15 cellular contexts compared by ENCODE assay signal in genomic region chr1:37633950-37634553, GRCh38. TPM values are rescaled to one million over a fixed set of nuclear protein-coding genes. Genes with fewer than 3 reads are reported as not detected.
DNase-seq lines count a peak whose midpoint lies in the region; ATAC-seq, FAIRE-seq and TF ChIP-seq lines count a peak whose summit lies in the region.
"Had no signal": no experiment of that assay in that cellular context is flagged by ENCODE, and none has a peak within 500 bp of the region (broad histone marks: within the 10 kb centered on the region; RNA-seq: fewer than 3 reads in every experiment).

No MANE protein-coding gene starts in this region.

- no peak overlapping the region for H2BK5ac ChIP-seq in H1 (ENCODE audit: low read depth, low read length)

- H3K4me3 ChIP-seq in right cardiac atrium (ENCODE audit: low read length) (peak overlapping the region; percentile 13), heart right ventricle (peak overlapping the region in 4 of 10 donors; percentile 14 to 38 (median 32)), H1 (ENCODE audit: extremely low read depth in 1 of 4, insufficient read depth in 2 of 4, low read depth in 3 of 4, low read length in 4 of 4) (peak overlapping the region; percentile 32 to 56 (median 35)), OCI-LY7 (ENCODE audit: low read depth, low read length, poor library complexity, severe bottlenecking) (no peak overlapping the region)
- H3K4me3 ChIP-seq: body of pancreas had no signal

- H2AFZ ChIP-seq in H1 (ENCODE audit: low read length) (no peak overlapping the region), OCI-LY7 (ENCODE audit: low read length) (no peak overlapping the region)

- no peak overlapping the region for H3K4ac ChIP-seq in H1 (replicated peaks; ENCODE audit: insufficient read length, low read depth, low read length)

- H3K23ac ChIP-seq in H1 (ENCODE audit: insufficient read length): no peak overlapping the region

- H3K9me3 Mint-ChIP-seq in nephron: no peaks in the 10 kb centered on the region
- H3K9me3 Mint-ChIP-seq: T-helper 2 cell treated with Interferon-gamma antibody and Interleukin-4, amounts not matched to agents 5 μg/mL and 100 μg/mL, for 36 hours had no signal

- no peaks in the 10 kb centered on the region for H3K36me3 ChIP-seq in heart right ventricle
- no peaks in the 10 kb centered on the region for H3K36me3 ChIP-seq in H1 (ENCODE audit: control insufficient read depth in 2 of 4, insufficient read depth in 4 of 4, low read length in 3 of 4)
- no peaks in the 10 kb centered on the region for H3K36me3 ChIP-seq in OCI-LY7 (ENCODE audit: insufficient read depth, low read length)
- H3K36me3 ChIP-seq: BLaER1 treated with 17β-estradiol and CSF1 and Interleukin-3, amounts not matched to agents 10 nM and 100 nM had no signal

- no peak overlapping the region for H2BK20ac ChIP-seq in H1 (ENCODE audit: low read length)

- H3K18ac ChIP-seq in H1 (ENCODE audit: extremely low read depth, low read length): no peak overlapping the region

- CTCF ChIA-PET in H1 (lab: Charles Lee; ENCODE audit: partially characterized antibody) (interaction anchor here (0.6 to 2.8 kb wide), 5 partner anchors 13 to 107 kb away, joined by 3 to 20 read pairs (median 3); no protein-coding TSS in a partner anchor), OCI-LY7 (lab: Charles Lee; ENCODE audit: unreplicated experiment) (no interaction called here)

- H2BK15ac ChIP-seq in H1 (ENCODE audit: low read length): no peak overlapping the region

- no peaks in the 10 kb centered on the region for H3K9me2 ChIP-seq in OCI-LY7 (ENCODE audit: insufficient read depth, low read length)

- no peak overlapping the region for H3K56ac ChIP-seq in H1 (replicated peaks; ENCODE audit: insufficient read length, low read depth, low read length)

- FAIRE-seq in H1 (lab: Jason Lieb, UNC): no peak
- FAIRE-seq in urothelium cell line (lab: Jason Lieb, UNC): no peak
- FAIRE-seq: GM19239 had no signal

- no peaks in the 10 kb centered on the region for H3K27me3 ChIP-seq in right cardiac atrium (ENCODE audit: control insufficient read depth, insufficient read depth)
- peaks cover 12 to 99% (median 97%) of the 10 kb centered on the region in 7 donors for H3K27me3 ChIP-seq in heart right ventricle
- peaks cover 64 to 100% (median 94%) of the 10 kb centered on the region in 4 experiments for H3K27me3 ChIP-seq in H1 (replicated peaks in 1 of 4; ENCODE audit: control insufficient read depth in 3 of 4, extremely low read depth in 1 of 4, insufficient read depth in 3 of 4, low read length in 3 of 4)

- H3K4me1 Mint-ChIP-seq in nephron: peaks cover 19% of the 10 kb centered on the region

- no peak for ATAC-seq in right cardiac atrium
- ATAC-seq in heart right ventricle: no peak
- ATAC-seq: sciatic nerve had no signal

- H4K20me1 ChIP-seq in H1 (replicated peaks in 1 of 2; ENCODE audit: control insufficient read depth in 1 of 2, insufficient read depth in 2 of 2, low read length in 2 of 2) (peaks cover 6 to 8% of the 10 kb centered on the region in 2 experiments), OCI-LY7 (ENCODE audit: insufficient read depth, low read length) (no peaks in the 10 kb centered on the region)

- no peaks in the 10 kb centered on the region for H3K79me1 ChIP-seq in H1 (ENCODE audit: low read depth, low read length)

- no peaks in the 10 kb centered on the region for H3K36me3 Mint-ChIP-seq in nephron (ENCODE audit: low read depth)

- no peaks in the 10 kb centered on the region for H3K9me3 ChIP-seq in right cardiac atrium (ENCODE audit: control insufficient read depth, low read length)
- H3K9me3 ChIP-seq in heart right ventricle: no peaks in the 10 kb centered on the region
- H3K9me3 ChIP-seq in H1 (ENCODE audit: insufficient read depth in 2 of 2, low read depth in 1 of 2, low read length in 1 of 2): no peaks in the 10 kb centered on the region; a peak in 1 of 4 replicates
- no peaks in the 10 kb centered on the region for H3K9me3 ChIP-seq in OCI-LY7 (ENCODE audit: low read length)
- H3K9me3 ChIP-seq: BLaER1 treated with 17β-estradiol and CSF1 and Interleukin-3, amounts not matched to agents 10 nM and 100 nM; body of pancreas had no signal

- no peak for TF ChIP-seq POLR2A in H1 (IDR thresholded peaks at IDR 0.05; ENCODE audit: control extremely low read depth in 1 of 2, low read depth in 2 of 2, low read length in 2 of 2)

- no peak overlapping the region for H2AK5ac ChIP-seq in H1 (ENCODE audit: low read depth, low read length)

- H4K91ac ChIP-seq in H1 (replicated peaks; ENCODE audit: insufficient read length, low read length): no peak overlapping the region

- POLR2A ChIA-PET in H1 (lab: Charles Lee; ENCODE audit: partially characterized antibody): interaction anchor here (0.6 to 1.0 kb wide), 2 partner anchors 12 to 1249 kb away, joined by 3 read pairs; no protein-coding TSS in a partner anchor
- POLR2A ChIA-PET in OCI-LY7 (lab: Charles Lee): no interaction called here

- H3K79me2 ChIP-seq in H1 (ENCODE audit: control insufficient read depth in 1 of 2, insufficient read depth in 2 of 2, low read length in 2 of 2) (no peaks in the 10 kb centered on the region), OCI-LY7 (ENCODE audit: insufficient read depth, low read depth, low read length) (no peaks in the 10 kb centered on the region)

- H3K4me2 ChIP-seq in H1 (ENCODE audit: insufficient read depth in 1 of 2, low read depth in 2 of 2, low read length in 2 of 2): peak overlapping the region; percentile 69 to 71
- H3K4me2 ChIP-seq in OCI-LY7 (ENCODE audit: low read length): no peak overlapping the region

- peaks cover 3% of the 10 kb centered on the region; the same call in 1 of the 2 replicates for H3K23me2 ChIP-seq in H1 (ENCODE audit: low read depth, low read length)

- H2BK120ac ChIP-seq in H1 (replicated peaks; ENCODE audit: low read depth, low read length): no peak overlapping the region

- H3K27ac ChIP-seq in right cardiac atrium (ENCODE audit: low read length) (no peak overlapping the region), heart right ventricle (no peak overlapping the region), H1 (ENCODE audit: low read depth, low read length) (no peak overlapping the region), OCI-LY7 (ENCODE audit: low read depth, low read length, poor library complexity, severe bottlenecking) (no peak overlapping the region)
- H3K27ac ChIP-seq: BLaER1 treated with 17β-estradiol and CSF1 and Interleukin-3, amounts not matched to agents 10 nM and 100 nM; body of pancreas; HL-60 had no signal

- DNase-seq in right cardiac atrium (no peak), heart right ventricle (no peak), H1 (ENCODE audit: low read depth in 1 of 2, low spot score in 2 of 2) (peak in 1 of 2 experiments; percentile 59), urothelium cell line (ENCODE audit: low spot score) (peak; percentile 36), OCI-LY7 (ENCODE audit: low spot score) (no peak), NCI-H82 (lab: John Stamatoyannopoulos, UW) (no peak), NCI-H345 treated with DMSO at 0.1 percent for 48 hours (lab: John Stamatoyannopoulos, UW; ENCODE audit: unreplicated experiment) (no peak)
- DNase-seq: body of pancreas had no signal

- H3K27me3 Mint-ChIP-seq in nephron (ENCODE audit: low read depth): peaks cover 53% of the 10 kb centered on the region

- no peak for TF ChIP-seq EP300 in H1 (IDR thresholded peaks at IDR 0.05; ENCODE audit: borderline replicate concordance in 1 of 2, low read depth in 2 of 2, low read length in 2 of 2)

- TF ChIP-seq CTCF in heart right ventricle (IDR thresholded peaks at IDR 0.05) (no peak), H1 (IDR thresholded peaks at IDR 0.05; ENCODE audit: control extremely low read depth in 1 of 3, insufficient read depth in 1 of 3, low read depth in 1 of 3, low read length in 3 of 3) (no peak), nephron (IDR thresholded peaks at IDR 0.05; ENCODE audit: unreplicated experiment in 3 of 3) (no peak), OCI-LY7 (conservative IDR thresholded peaks at IDR 0.05; ENCODE audit: low read length) (no peak)

- H2BK12ac ChIP-seq in H1 (ENCODE audit: low read depth, low read length): no peak overlapping the region

- 0 out of 2 replicates have a peak overlapping the region, but pooled peaks have one; percentile 31 for H4K8ac ChIP-seq in H1 (ENCODE audit: extremely low read depth, insufficient read depth, low read length)

- 2% methylated on average over 40 of the region's 40 CpGs for WGBS in right cardiac atrium
- WGBS in heart right ventricle, 2 donors: 2% methylated on average over 40 of the region's 40 CpGs
- WGBS in H1 (ENCODE audit: extremely low coverage in 1 of 2, insufficient coverage in 1 of 2, insufficient read length in 1 of 2, insufficient replicate concordance in 2 of 2, low coverage in 1 of 2, low lambda C conversion rate in 2 of 2, missing lambda C conversion rate in 1 of 2), 2 experiments: 8% methylated on average over 28 of the region's 40 CpGs; no CpG with 5 or more reads in 1 of the 2 experiments

- H3K4me1 ChIP-seq in right cardiac atrium (ENCODE audit: control insufficient read depth, insufficient read depth, low read length): no peaks in the 10 kb centered on the region
- peaks cover 0 to 12% (median 5%) of the 10 kb centered on the region in 9 donors for H3K4me1 ChIP-seq in heart right ventricle
- peaks cover 0 to 15% (median 7%) of the 10 kb centered on the region in 4 experiments; a peak in 6 of 7 replicates for H3K4me1 ChIP-seq in H1 (replicated peaks in 1 of 4; ENCODE audit: control insufficient read depth in 3 of 4, insufficient read depth in 4 of 4, low read length in 3 of 4)
- no peaks in the 10 kb centered on the region for H3K4me1 ChIP-seq in OCI-LY7 (ENCODE audit: insufficient read depth, low read length, poor library complexity, severe bottlenecking)

- TF ChIP-seq RAD21 in H1 (IDR thresholded peaks at IDR 0.05 in 1 of 2, conservative IDR thresholded peaks at IDR 0.05 in 1 of 2; ENCODE audit: low read depth in 2 of 2, low read length in 2 of 2): no peak

- H3K4me3 Mint-ChIP-seq in nephron: peak overlapping the region; percentile 73 to 78 (median 77)
- H3K4me3 Mint-ChIP-seq: T-helper 2 cell treated with Interferon-gamma antibody and Interleukin-4, amounts not matched to agents 5 μg/mL and 100 μg/mL, for 36 hours had no signal

- no peak overlapping the region for H3K27ac Mint-ChIP-seq in nephron
- H3K27ac Mint-ChIP-seq: T-helper 2 cell treated with Interferon-gamma antibody and Interleukin-4, amounts not matched to agents 5 μg/mL and 100 μg/mL, for 36 hours had no signal

- no peak overlapping the region for H3K14ac ChIP-seq in H1 (ENCODE audit: insufficient read length)

- intact Hi-C loops in right cardiac atrium (cut with DNase I) (no loop called here), heart right ventricle (cut with DNase I) (no loop called here), OCI-LY7 (cut with micrococcal nuclease; ENCODE audit: unreplicated experiment) (no loop called here)

- no peak overlapping the region for H4K5ac ChIP-seq in H1 (ENCODE audit: insufficient read length, low read depth, low read length)

- BruUV-seq in OCI-LY7 (replicated peaks; lab: Mats Ljungman, UMichigan): no TSS peak

- no peak overlapping the region for H3K9ac ChIP-seq in H1 (replicated peaks in 1 of 4; ENCODE audit: extremely low read depth in 1 of 4, low read depth in 3 of 4, low read length in 3 of 4)
- H3K9ac ChIP-seq: BLaER1 treated with 17β-estradiol and CSF1 and Interleukin-3, amounts not matched to agents 10 nM and 100 nM had no signal

RNA-seq across cellular contexts. Expression of gene RSPO1, which starts 0.6 kb away (rescaled TPM):
- total RNA-seq in right cardiac atrium (under 1 TPM in 3 of 4 donors, not detected in 1; 0.15 to 0.50 (median 0.26) TPM), heart right ventricle (under 1 TPM in 2 of 10 donors, not detected in 8; 0.10 to 0.35 TPM), OCI-LY7 (2022) (not detected in 2 replicates)
- polyA plus RNA-seq in right cardiac atrium (not detected), heart right ventricle (under 1 TPM in 1 of 2 donors, not detected in 1; 0.03 TPM), H1 (2011; rRNA removed) (0.28 and 0.39 TPM in 2 replicates)
- 0.21 TPM in 1 of 2 replicates, not detected in the other for total RNA-seq in H1 (2021; fragmentation: NEBNext Ultra II Directional; extraction: Animal tissue kit (Norgen Biotek cat#: 25700))
- 0.25 TPM for polyA plus RNA-seq in H1 (2011; cell fraction: cytosol; rRNA removed)
- polyA plus RNA-seq in H1 (2011; cell fraction: nucleus; rRNA removed): 0.23 TPM
- 0.41 to 0.64 TPM (median 0.55 TPM) in 4 replicates for polyA plus RNA-seq in H1 (2012, experiment 1 of 2)
- polyA plus RNA-seq in H1 (2012, experiment 2 of 2): 0.25 TPM
- polyA plus RNA-seq in H1 (2013, experiment 1 of 2): 0.08 TPM
- polyA plus RNA-seq in H1 (2013, experiment 2 of 2): 0.04 TPM
- polyA minus RNA-seq in H1 (2011; rRNA and poly(A)+ RNA removed): 0.44 and 0.59 TPM in 2 replicates
- not detected for polyA minus RNA-seq in H1 (2011; cell fraction: cytosol; rRNA and poly(A)+ RNA removed)
- not detected for polyA minus RNA-seq in H1 (2011; cell fraction: nucleus; rRNA and poly(A)+ RNA removed)
- not detected in 2 replicates for total RNA-seq in OCI-LY7 (2014; rRNA removed; shearing (Covaris generic))
- total RNA-seq: left lobe of liver had no signal

RNA-seq across cellular contexts. Expression of gene GNL2, which starts 38.3 kb away (rescaled TPM):
- total RNA-seq in right cardiac atrium (10 to 100 TPM; 22.2 to 33.5 (median 25.9) TPM), heart right ventricle (10 to 100 TPM; 20.2 to 35.4 (median 22.3) TPM), OCI-LY7 (2022) (66.8 and 72.1 TPM in 2 replicates)
- polyA plus RNA-seq in right cardiac atrium (33.5 TPM), heart right ventricle (100 to 1,000 TPM in 1 of 2 donors, 10 to 100 TPM in 1; 41.5 to 196 TPM), H1 (2011; rRNA removed) (14.0 and 22.2 TPM in 2 replicates)
- 88.3 and 95.6 TPM in 2 replicates for total RNA-seq in H1 (2021; fragmentation: NEBNext Ultra II Directional; extraction: Animal tissue kit (Norgen Biotek cat#: 25700))
- 48.1 TPM for polyA plus RNA-seq in H1 (2011; cell fraction: cytosol; rRNA removed)
- polyA plus RNA-seq in H1 (2011; cell fraction: nucleus; rRNA removed): 42.9 TPM
- 99.8 to 147 TPM (median 109 TPM) in 4 replicates for polyA plus RNA-seq in H1 (2012, experiment 1 of 2)
- 5.4 TPM for polyA plus RNA-seq in H1 (2012, experiment 2 of 2)
- polyA plus RNA-seq in H1 (2013, experiment 1 of 2): 160 TPM
- 161 TPM for polyA plus RNA-seq in H1 (2013, experiment 2 of 2)
- 61.5 and 65.6 TPM in 2 replicates for polyA minus RNA-seq in H1 (2011; rRNA and poly(A)+ RNA removed)
- 62.8 TPM for polyA minus RNA-seq in H1 (2011; cell fraction: cytosol; rRNA and poly(A)+ RNA removed)
- polyA minus RNA-seq in H1 (2011; cell fraction: nucleus; rRNA and poly(A)+ RNA removed): 123 TPM
- total RNA-seq in OCI-LY7 (2014; rRNA removed; shearing (Covaris generic)): 107 and 112 TPM in 2 replicates

RNA-seq across cellular contexts. Expression of gene CDCA8, which starts 58.3 kb away (rescaled TPM):
- total RNA-seq in right cardiac atrium (1 to 10 TPM in 1 of 4 donors, under 1 TPM in 2, not detected in 1; 0.25 to 1.1 (median 0.68) TPM), heart right ventricle (1 to 10 TPM in 1 of 10 donors, under 1 TPM in 8, not detected in 1; 0.09 to 2.9 (median 0.42) TPM), OCI-LY7 (2022) (111 and 126 TPM in 2 replicates)
- polyA plus RNA-seq in right cardiac atrium (0.38 TPM), heart right ventricle (under 1 TPM; 0.29 to 0.41 TPM), H1 (2011; rRNA removed) (37.8 and 46.2 TPM in 2 replicates)
- total RNA-seq in H1 (2021; fragmentation: NEBNext Ultra II Directional; extraction: Animal tissue kit (Norgen Biotek cat#: 25700)): 41.6 and 43.9 TPM in 2 replicates
- polyA plus RNA-seq in H1 (2011; cell fraction: cytosol; rRNA removed): 50.5 TPM
- 38.4 TPM for polyA plus RNA-seq in H1 (2011; cell fraction: nucleus; rRNA removed)
- 38.3 to 43.7 TPM (median 41.6 TPM) in 4 replicates for polyA plus RNA-seq in H1 (2012, experiment 1 of 2)
- polyA plus RNA-seq in H1 (2012, experiment 2 of 2): 44.5 TPM
- polyA plus RNA-seq in H1 (2013, experiment 1 of 2): 28.7 TPM
- 30.0 TPM for polyA plus RNA-seq in H1 (2013, experiment 2 of 2)
- 44.2 and 53.1 TPM in 2 replicates for polyA minus RNA-seq in H1 (2011; rRNA and poly(A)+ RNA removed)
- 25.8 TPM for polyA minus RNA-seq in H1 (2011; cell fraction: cytosol; rRNA and poly(A)+ RNA removed)
- polyA minus RNA-seq in H1 (2011; cell fraction: nucleus; rRNA and poly(A)+ RNA removed): 17.8 TPM
- 55.2 and 60.0 TPM in 2 replicates for total RNA-seq in OCI-LY7 (2014; rRNA removed; shearing (Covaris generic))
- total RNA-seq: body of pancreas had no signal

Comparison
In these comparisons a context has a peak if more than half of its experiments do, and no peak if none do; other contexts are left out.
1. RNA of gene CDCA8, which starts 58.3 kb away (total RNA-seq): 55.2 to 126 TPM in OCI-LY7 and 41.6 to 43.9 TPM in H1; 0.25 to 1.1 TPM in right cardiac atrium and 0.09 to 2.9 TPM in heart right ventricle; every median in the first group is over 10 times any median in the second.